Comparison of ENCODE assay signal across 12 cellular contexts in genomic region chr6:161429921-161430490, GRCh38.
DNase-seq lines count a peak whose midpoint lies in the region; ATAC-seq, FAIRE-seq and TF ChIP-seq lines count a peak whose summit lies in the region.
"Had no signal": no experiment of that assay in that cellular context is flagged by ENCODE, and none has a peak within 500 bp of the region (broad histone marks: within the 10 kb centered on the region; RNA-seq: fewer than 3 reads in every experiment).

No MANE protein-coding gene starts in this region.

- RAD21 ChIA-PET in GM12878 (lab: Charles Lee; ENCODE audit: unreplicated experiment) = no interaction called here

- no peaks in the 10 kb centered on the region for H3K79me2 ChIP-seq in GM12878 (ENCODE audit: control insufficient read depth, insufficient read depth, low read length)

- CTCF ChIA-PET in GM12878 (lab: Yijun Ruan, JAX) = interaction anchor here (4.0 kb wide), 1 partner anchor 11 kb away, joined by 15 read pairs; no protein-coding TSS in a partner anchor

- WGBS in GM12878 (ENCODE audit: insufficient coverage, insufficient replicate concordance, low lambda C conversion rate, missing lambda C conversion rate) = 46% methylated on average over 3 of the region's 3 CpGs
- 81 to 84% (median 83%) methylated on average over 3 of the region's 3 CpGs for WGBS in adrenal gland, 4 donors

- no peak overlapping the region for H3K9ac ChIP-seq in GM12878 (ENCODE audit: control insufficient read depth, insufficient read depth, low read length)

- TF ChIP-seq RAD21 in GM12878 (IDR thresholded peaks at IDR 0.05; ENCODE audit: insufficient read depth, low read depth, low read length) = peak; percentile 29; the same call in 1 of the 2 replicates

- no TSS peak for BruUV-seq in GM12878 (replicated peaks; lab: Mats Ljungman, UMichigan)

- SMC1A ChIA-PET in GM12878 (lab: Charles Lee; ENCODE audit: uncharacterized antibody, unreplicated experiment) = no interaction called here

- TF ChIP-seq EP300 in GM12878 (IDR thresholded peaks at IDR 0.05; ENCODE audit: borderline replicate concordance in 1 of 2, control insufficient read depth in 1 of 2, low read depth in 2 of 2, low read length in 2 of 2) = no peak

- H4K20me1 ChIP-seq in GM12878 (ENCODE audit: control insufficient read depth, insufficient read depth) = no peaks in the 10 kb centered on the region

- TF ChIP-seq POLR2A in GM12878 (IDR thresholded peaks at IDR 0.05; ENCODE audit: low read depth, low read length) (no peak), adrenal gland (IDR thresholded peaks at IDR 0.05) (no peak)

- H3K4me3 ChIP-seq in GM12878 (no peak overlapping the region), retinal pigment epithelial cell (ENCODE audit: low read length) (no peak overlapping the region), adrenal gland (no peak overlapping the region)
- H3K4me3 ChIP-seq: upper lobe of left lung had no signal

- in situ Hi-C loops in GM12878 (cut with MboI) = loop anchor here (10.0 kb wide), 1 partner anchor 265 kb away; no protein-coding TSS in a partner anchor
- in situ Hi-C loops in G401 (cut with HindIII; ENCODE audit: low sequenced_read_pairs) = no loop called here

- ATAC-seq in GM12878 = no peak

- H2AFZ ChIP-seq in GM12878 (ENCODE audit: control insufficient read depth, low read depth, low read length) = no peak overlapping the region

- FAIRE-seq in GM12878 (lab: Jason Lieb, UNC) = no peak

- H3K27me3 ChIP-seq in GM12878 (replicated peaks in 1 of 2; ENCODE audit: control insufficient read depth in 2 of 2, insufficient read depth in 2 of 2, low read length in 1 of 2) (no peaks in the 10 kb centered on the region), adrenal gland (no peaks in the 10 kb centered on the region)
- H3K27me3 ChIP-seq: upper lobe of left lung had no signal

- no peaks in the 10 kb centered on the region for H3K36me3 ChIP-seq in GM12878 (ENCODE audit: control insufficient read depth in 2 of 2, insufficient read depth in 2 of 2, low read length in 1 of 2)
- no peaks in the 10 kb centered on the region for H3K36me3 ChIP-seq in adrenal gland (replicated peaks in 1 of 2)
- H3K36me3 ChIP-seq: upper lobe of left lung had no signal

- H3K27ac ChIP-seq in GM12878 (ENCODE audit: control insufficient read depth, insufficient read depth) (no peak overlapping the region), adrenal gland (no peak overlapping the region)
- H3K27ac ChIP-seq: HL-60, upper lobe of left lung had no signal

- H3K9me3 ChIP-seq in GM12878 (replicated peaks; ENCODE audit: control insufficient read depth, insufficient read depth, low read length) (no peaks in the 10 kb centered on the region), adrenal gland (replicated peaks in 1 of 3) (no peaks in the 10 kb centered on the region)
- H3K9me3 ChIP-seq: upper lobe of left lung had no signal

- TF ChIP-seq CTCF in GM12878 (IDR thresholded peaks at IDR 0.05 in 2 of 3, conservative IDR thresholded peaks at IDR 0.05 in 1 of 3; ENCODE audit: control insufficient read depth in 2 of 3, extremely low read depth in 1 of 3, insufficient read depth in 1 of 3, low read depth in 3 of 3, low read length in 3 of 3) = peak in 2 of 3 experiments; percentile 7 to 10; a peak in 1 of 6 replicates
- peak; percentile 36 for TF ChIP-seq CTCF in retinal pigment epithelial cell (conservative IDR thresholded peaks at IDR 0.05; ENCODE audit: low read depth, low read length)
- no peak for TF ChIP-seq CTCF in adrenal gland (IDR thresholded peaks at IDR 0.05)

- no peak overlapping the region for H3K4me2 ChIP-seq in GM12878 (ENCODE audit: control insufficient read depth, insufficient read depth)

- intact Hi-C loops in GM12878 (cut with micrococcal nuclease; ENCODE audit: unreplicated experiment) (loop anchor here (5.0 kb wide), 1 partner anchor 267 kb away; no protein-coding TSS in a partner anchor), adrenal gland (cut with DNase I) (no loop called here)

- POLR2A ChIA-PET in GM12878 (lab: Charles Lee) = interaction anchor here (0.6 kb wide), 1 partner anchor 478 kb away, joined by 7 read pairs; no protein-coding TSS in a partner anchor

- DNase-seq in NCI-H82 (lab: John Stamatoyannopoulos, UW) (peak; percentile 32), NCI-H82 treated with DMSO at 0.1 percent for 48 hours (lab: John Stamatoyannopoulos, UW; ENCODE audit: unreplicated experiment) (no peak), MV-4-11 (lab: John Stamatoyannopoulos, UW) (peak; percentile 5), GM12878 (ENCODE audit: low read depth, low spot score) (no peak), retinal pigment epithelial cell (ENCODE audit: low read depth) (no peak), G401 (ENCODE audit: low spot score) (no peak), adrenal gland (no peak), islet precursor cell (no peak)
- DNase-seq: activated CD8-positive, alpha-beta memory T cell treated with anti-CD3 and anti-CD28 coated beads for 24 hours; activated naive CD8-positive, alpha-beta T cell treated with anti-CD3 and anti-CD28 coated beads, Interleukin-2, amount 10 ng/mL, durations not matched to agents 7 days and 5 days; upper lobe of left lung had no signal

- H3K4me1 ChIP-seq in GM12878 (ENCODE audit: control insufficient read depth, insufficient read depth, low read length) (no peaks in the 10 kb centered on the region), adrenal gland (replicated peaks in 1 of 2) (peaks cover 0 to 9% of the 10 kb centered on the region in 2 donors)
- H3K4me1 ChIP-seq: upper lobe of left lung had no signal

TF ChIP-seq in GM12878, 131 proteins besides CTCF, POLR2A, EP300 and RAD21:
- no peak for TF ChIP-seq ZSCAN29 (IDR thresholded peaks at IDR 0.05)
- TF ChIP-seq ZNF592 (IDR thresholded peaks at IDR 0.05) = no peak
- TF ChIP-seq KDM1A (IDR thresholded peaks at IDR 0.05; ENCODE audit: borderline replicate concordance) = no peak
- TF ChIP-seq ZNF384 (IDR thresholded peaks at IDR 0.05; ENCODE audit: borderline replicate concordance, low read depth, low read length) = no peak
- TF ChIP-seq ZBTB4 (CRISPR knock-in tag; IDR thresholded peaks at IDR 0.05) = no peak
- no peak for TF ChIP-seq CEBPB (IDR thresholded peaks at IDR 0.05; ENCODE audit: borderline replicate concordance in 1 of 2, low read depth in 2 of 2, low read length in 2 of 2)
- no peak for TF ChIP-seq STAT1 (conservative IDR thresholded peaks at IDR 0.05)
- no peak for TF ChIP-seq RAD51 (IDR thresholded peaks at IDR 0.05)
- no peak for TF ChIP-seq LARP7 (IDR thresholded peaks at IDR 0.05)
TF ChIP-seq in GM12878: peak in this region for 0.

Comparison
In these comparisons a context has a peak if more than half of its experiments do, and no peak if none do; other contexts are left out.
1. DNase-seq: peak in NCI-H82 (single experiment) and MV-4-11 (single experiment); none in NCI-H82 treated with DMSO at 0.1 percent for 48 hours (single experiment), GM12878 (single experiment), retinal pigment epithelial cell (single experiment), G401 (single experiment), adrenal gland (0 of 7) and islet precursor cell (single experiment).
2. CTCF ChIP-seq: peak in GM12878 (2 of 3) and retinal pigment epithelial cell (single experiment); none in adrenal gland (0 of 6).